ENCODE assay signal across 8 cellular contexts in genomic region chr11:121466063-121466794, GRCh38. TPM values are rescaled to one million over a fixed set of nuclear protein-coding genes. Genes with fewer than 3 reads are reported as not detected.
DNase-seq lines count a peak whose midpoint lies in the region; ATAC-seq and TF ChIP-seq lines count a peak whose summit lies in the region.

No MANE protein-coding gene starts in this region.

- ATAC-seq in GM18867 (IDR thresholded peaks at IDR 0.05; ENCODE audit: unreplicated experiment) (peak; percentile 26), omental fat pad (ENCODE audit: low FRiP score) (peak; percentile 78), GM18520 (IDR thresholded peaks at IDR 0.05; ENCODE audit: unreplicated experiment) (no peak), HG02884 (IDR thresholded peaks at IDR 0.05; ENCODE audit: unreplicated experiment) (no peak)

- H3K27me3 Mint-ChIP-seq in activated T-helper 2 cell treated with anti-CD3 and anti-CD28 coated beads, Interferon-gamma antibody, Interleukin-2, Interleukin-4, amounts not matched to agents 10 μg/mL and 5 μg/mL and 100 μg/mL, durations not matched to agents 14 hours and 24 hours and 36 hours (ENCODE audit: low read depth): no peaks in the 10 kb centered on the region

- H3K36me3 Mint-ChIP-seq in activated T-helper 2 cell treated with anti-CD3 and anti-CD28 coated beads, Interferon-gamma antibody, Interleukin-2, Interleukin-4, amounts not matched to agents 10 μg/mL and 5 μg/mL and 100 μg/mL, durations not matched to agents 14 hours and 24 hours and 36 hours (ENCODE audit: low read depth): peaks cover 26% of the 10 kb centered on the region

- intact Hi-C loops in activated T-helper 2 cell treated with anti-CD3 and anti-CD28 coated beads, Interferon-gamma antibody, Interleukin-2, Interleukin-4, amounts not matched to agents 10 μg/mL and 5 μg/mL and 100 μg/mL, durations not matched to agents 14 hours and 24 hours and 36 hours (cut with micrococcal nuclease): loop anchor here (10.0 kb wide), 1 partner anchor 1599 kb away; the partner anchor contains the start of gene HSPA8

- H3K4me3 Mint-ChIP-seq in activated T-helper 2 cell treated with anti-CD3 and anti-CD28 coated beads, Interferon-gamma antibody, Interleukin-2, Interleukin-4, amounts not matched to agents 10 μg/mL and 5 μg/mL and 100 μg/mL, durations not matched to agents 14 hours and 24 hours and 36 hours (ENCODE audit: low read depth): peak overlapping the region; percentile 55

- H3K4me1 Mint-ChIP-seq in activated T-helper 2 cell treated with anti-CD3 and anti-CD28 coated beads, Interferon-gamma antibody, Interleukin-2, Interleukin-4, amounts not matched to agents 10 μg/mL and 5 μg/mL and 100 μg/mL, durations not matched to agents 14 hours and 24 hours and 36 hours (ENCODE audit: low read depth): peaks cover 81% of the 10 kb centered on the region

- TF ChIP-seq CTCF in omental fat pad (IDR thresholded peaks at IDR 0.05): no peak

- no peaks in the 10 kb centered on the region for H3K9me3 Mint-ChIP-seq in activated T-helper 2 cell treated with anti-CD3 and anti-CD28 coated beads, Interferon-gamma antibody, Interleukin-2, Interleukin-4, amounts not matched to agents 10 μg/mL and 5 μg/mL and 100 μg/mL, durations not matched to agents 14 hours and 24 hours and 36 hours

- DNase-seq in A172 (ENCODE audit: low spot score) (peak; percentile 93), NCI-H446 (lab: John Stamatoyannopoulos, UW) (peak; percentile 66 to 96), glomerular visceral epithelial cell (ENCODE audit: extremely low spot score) (peak; percentile 95), omental fat pad (ENCODE audit: low spot score) (peak; percentile 86)
- no peak for DNase-seq in activated T-helper 2 cell treated with anti-CD3 and anti-CD28 coated beads, Interferon-gamma antibody, Interleukin-2, Interleukin-4, amounts not matched to agents 10 μg/mL and 5 μg/mL and 100 μg/mL, durations not matched to agents 14 hours and 24 hours and 36 hours (ENCODE audit: low spot score)

- peak overlapping the region; percentile 83 for H3K27ac Mint-ChIP-seq in activated T-helper 2 cell treated with anti-CD3 and anti-CD28 coated beads, Interferon-gamma antibody, Interleukin-2, Interleukin-4, amounts not matched to agents 10 μg/mL and 5 μg/mL and 100 μg/mL, durations not matched to agents 14 hours and 24 hours and 36 hours

RNA-seq across cellular contexts. Expression of gene SORL1, which starts 14.1 kb away (rescaled TPM):
- 1.7 and 2.1 TPM in 2 replicates for total RNA-seq in A172 (2014; rRNA removed; shearing (Covaris generic))
- total RNA-seq in activated T-helper 2 cell treated with anti-CD3 and anti-CD28 coated beads, Interferon-gamma antibody, Interleukin-2, Interleukin-4, amounts not matched to agents 10 μg/mL and 5 μg/mL and 100 μg/mL, durations not matched to agents 14 hours and 24 hours and 36 hours: 20.2 and 20.3 TPM in 2 replicates
- 10 to 100 TPM in 3 of 4 donors, 1 to 10 TPM in 1; 5.8 to 93.0 (median 11.1) TPM for total RNA-seq in omental fat pad

Comparison
In these comparisons a context has a peak if more than half of its experiments do, and no peak if none do; other contexts are left out.
1. ATAC-seq: peak in GM18867 (single experiment) and omental fat pad (single experiment); none in GM18520 (single experiment) and HG02884 (single experiment).